24 cellular contexts compared by ENCODE assay signal in genomic region chr15:93703092-93703785, GRCh38.
DNase-seq lines count a peak whose midpoint lies in the region; TF ChIP-seq lines count a peak whose summit lies in the region.
"Had no signal": no experiment of that assay in that cellular context is flagged by ENCODE, and none has a peak within 500 bp of the region (broad histone marks: within the 10 kb centered on the region; RNA-seq: fewer than 3 reads in every experiment).

No MANE protein-coding gene starts in this region.

- DNase-seq in DMS53 treated with DMSO at 0.1 percent for 48 hours (lab: John Stamatoyannopoulos, UW; ENCODE audit: unreplicated experiment) (peak; percentile 47), HT-29 (ENCODE audit: low spot score) (peak; percentile 10), NCI-H82 (lab: John Stamatoyannopoulos, UW) (peak; percentile 79), epithelial cell of prostate (ENCODE audit: low read depth, low spot score) (peak; percentile 34), adrenal gland (no peak), DMS114 treated with DMSO at 0.1 percent for 48 hours (lab: John Stamatoyannopoulos, UW; ENCODE audit: unreplicated experiment) (no peak), lower leg skin (ENCODE audit: low spot score in 2 of 2) (no peak)
- DNase-seq: activated naive CD4-positive, alpha-beta T cell treated with anti-CD3 and anti-CD28 coated beads, Interleukin-2, amount 10 ng/mL, durations not matched to agents 7 days and 5 days; CD4-positive, CD25-positive, alpha-beta regulatory T cell; GF-D8; GM23248; HFFc6; islet precursor cell; lower lobe of right lung; MG63; mucosa of descending colon; NCI-H226; nephron progenitor cell; pancreas; right lobe of liver; RPMI8226; stimulated activated CD4-positive, alpha-beta T cell treated with anti-CD3 and anti-CD28 coated beads, Interleukin-15, amount 100 ng/mL, for 24 hours; T-helper 9 cell; transverse colon had no signal

- 53 to 72% (median 59%) methylated on average over 2 of the region's 2 CpGs for WGBS in adrenal gland, 4 donors
- WGBS in lower leg skin, 2 donors = 38 to 48% methylated on average over 2 of the region's 2 CpGs

- no peaks in the 10 kb centered on the region for H3K9me3 ChIP-seq in adrenal gland (replicated peaks in 1 of 3)
- H3K9me3 ChIP-seq: lower lobe of right lung, MG63, mucosa of descending colon, pancreas had no signal

- H3K4me1 ChIP-seq in adrenal gland (replicated peaks in 1 of 2) = no peaks in the 10 kb centered on the region
- H3K4me1 ChIP-seq: lower lobe of right lung, pancreas, right lobe of liver, transverse colon had no signal

- no peaks in the 10 kb centered on the region for H3K36me3 ChIP-seq in adrenal gland (replicated peaks in 1 of 2)
- H3K36me3 ChIP-seq: lower lobe of right lung, MG63, pancreas, right lobe of liver, transverse colon had no signal

- TF ChIP-seq CTCF in adrenal gland (IDR thresholded peaks at IDR 0.05) (no peak), lower leg skin (IDR thresholded peaks at IDR 0.05) (no peak)

- intact Hi-C loops in adrenal gland (cut with DNase I) (no loop called here), lower leg skin (cut with DNase I; ENCODE audit: low total_unique reads) (no loop called here)

- H3K27ac ChIP-seq in epithelial cell of prostate (no peak overlapping the region), adrenal gland (no peak overlapping the region)
- H3K27ac ChIP-seq: GM23248, lower lobe of right lung, pancreas, right lobe of liver, transverse colon had no signal

- H3K4me3 ChIP-seq in adrenal gland = no peak overlapping the region
- H3K4me3 ChIP-seq in lower leg skin (ENCODE audit: low read depth, poor library complexity, severe bottlenecking) = no peak overlapping the region
- H3K4me3 ChIP-seq: GM23248, lower lobe of right lung, MG63, mucosa of descending colon, pancreas, right lobe of liver, transverse colon had no signal

- no peak for TF ChIP-seq POLR2A in adrenal gland (IDR thresholded peaks at IDR 0.05)
- no peak for TF ChIP-seq POLR2A in lower leg skin (IDR thresholded peaks at IDR 0.05)

- H3K27me3 ChIP-seq in adrenal gland = no peaks in the 10 kb centered on the region
- H3K27me3 ChIP-seq: MG63, pancreas, right lobe of liver, transverse colon had no signal

Comparison
In these comparisons a context has a peak if more than half of its experiments do, and no peak if none do; other contexts are left out.
1. DNase-seq: peak in DMS53 treated with DMSO at 0.1 percent for 48 hours (single experiment), HT-29 (single experiment), NCI-H82 (single experiment) and epithelial cell of prostate (single experiment); none in adrenal gland (0 of 7), DMS114 treated with DMSO at 0.1 percent for 48 hours (single experiment) and lower leg skin (0 of 2).